Comparison of ENCODE assay signal across 23 cellular contexts in the genomic region with DNA sequence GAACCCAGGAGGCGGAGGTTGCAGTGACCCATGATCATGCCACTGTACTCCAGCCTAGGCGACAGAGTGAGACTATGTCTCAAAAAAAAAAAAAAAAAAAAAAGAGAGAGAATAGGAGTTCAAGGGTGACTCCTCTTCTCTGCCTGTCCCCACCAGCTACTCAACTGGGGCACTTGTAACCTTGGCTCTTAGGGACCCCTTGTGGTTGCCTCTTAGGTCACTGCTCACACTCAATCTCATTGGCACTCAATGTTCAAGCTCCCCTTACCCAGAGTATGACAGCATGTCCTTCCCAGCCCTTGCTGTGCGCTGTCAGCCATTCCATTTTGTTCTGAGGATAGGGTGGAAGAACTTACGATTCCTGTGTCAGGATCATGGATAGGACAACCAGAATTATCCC.
DNase-seq lines count a peak whose midpoint lies in the region; FAIRE-seq and TF ChIP-seq lines count a peak whose summit lies in the region.
"Had no signal": no experiment of that assay in that cellular context is flagged by ENCODE, and none has a peak within 500 bp of the region (broad histone marks: within the 10 kb centered on the region; RNA-seq: fewer than 3 reads in every experiment).

No MANE protein-coding gene starts in this region.

- H3K56ac ChIP-seq in H1 (replicated peaks; ENCODE audit: insufficient read length, low read depth, low read length) = no peak overlapping the region

- TF ChIP-seq CTCF in GM12875 (IDR thresholded peaks at IDR 0.05; ENCODE audit: borderline replicate concordance, insufficient read depth, low read depth, low read length) (0 out of 2 replicates have a peak, but pooled peaks have one; percentile 8), H1 (IDR thresholded peaks at IDR 0.05; ENCODE audit: control extremely low read depth in 1 of 3, insufficient read depth in 1 of 3, low read depth in 1 of 3, low read length in 3 of 3) (peak in 2 of 3 experiments; percentile 23 to 41; a peak in 2 of 4 replicates)

- no peak overlapping the region for H2BK12ac ChIP-seq in H1 (ENCODE audit: low read depth, low read length)

- H3K4me1 ChIP-seq in Karpas-422 (ENCODE audit: low read length) (no peaks in the 10 kb centered on the region), H1 (replicated peaks in 1 of 4; ENCODE audit: control insufficient read depth in 3 of 4, insufficient read depth in 4 of 4, low read length in 3 of 4) (no peaks in the 10 kb centered on the region)
- H3K4me1 ChIP-seq: Peyer's patch had no signal

- no peak overlapping the region for H4K91ac ChIP-seq in H1 (replicated peaks; ENCODE audit: insufficient read length, low read length)

- H3K79me1 ChIP-seq in H1 (ENCODE audit: low read depth, low read length) = no peaks in the 10 kb centered on the region

- no peak overlapping the region for H2AK5ac ChIP-seq in H1 (ENCODE audit: low read depth, low read length)

- H2BK15ac ChIP-seq in H1 (ENCODE audit: low read length) = no peak overlapping the region

- no peaks in the 10 kb centered on the region for H3K9me2 ChIP-seq in Karpas-422 (replicated peaks; ENCODE audit: insufficient read depth, low read length)

- H2BK20ac ChIP-seq in H1 (ENCODE audit: low read length) = no peak overlapping the region

- no peak for TF ChIP-seq EP300 in H1 (IDR thresholded peaks at IDR 0.05; ENCODE audit: borderline replicate concordance in 1 of 2, low read depth in 2 of 2, low read length in 2 of 2)

- H3K4me3 ChIP-seq in GM12875 (ENCODE audit: low read depth, low read length) = no peak overlapping the region
- H3K4me3 ChIP-seq in Karpas-422 (ENCODE audit: low read length) = no peak overlapping the region
- no peak overlapping the region for H3K4me3 ChIP-seq in H1 (ENCODE audit: extremely low read depth in 1 of 4, insufficient read depth in 2 of 4, low read depth in 3 of 4, low read length in 4 of 4)
- H3K4me3 ChIP-seq: GM12878, K562, Peyer's patch, SK-N-MC had no signal

- H3K9me3 ChIP-seq in Karpas-422 (ENCODE audit: low read length) (no peaks in the 10 kb centered on the region), H1 (ENCODE audit: insufficient read depth in 2 of 2, low read depth in 1 of 2, low read length in 1 of 2) (no peaks in the 10 kb centered on the region)
- H3K9me3 ChIP-seq: Peyer's patch had no signal

- H4K5ac ChIP-seq in H1 (ENCODE audit: insufficient read length, low read depth, low read length) = no peak overlapping the region

- TF ChIP-seq RAD21 in H1 (IDR thresholded peaks at IDR 0.05 in 1 of 2, conservative IDR thresholded peaks at IDR 0.05 in 1 of 2; ENCODE audit: low read depth in 2 of 2, low read length in 2 of 2) = peak; percentile 37 to 66; a peak in 3 of 4 replicates

- H3K23me2 ChIP-seq in H1 (ENCODE audit: low read depth, low read length) = no peaks in the 10 kb centered on the region

- H3K27me3 ChIP-seq in Karpas-422 (ENCODE audit: low read length) (no peaks in the 10 kb centered on the region), H1 (replicated peaks in 1 of 4; ENCODE audit: control insufficient read depth in 3 of 4, extremely low read depth in 1 of 4, insufficient read depth in 3 of 4, low read length in 3 of 4) (no peaks in the 10 kb centered on the region)
- H3K27me3 ChIP-seq: Peyer's patch had no signal

- H3K27ac ChIP-seq in Karpas-422 (ENCODE audit: low read length) (no peak overlapping the region), H1 (ENCODE audit: low read depth, low read length) (no peak overlapping the region)
- H3K27ac ChIP-seq: Peyer's patch, SK-N-MC had no signal

- H3K4ac ChIP-seq in H1 (replicated peaks; ENCODE audit: insufficient read length, low read depth, low read length) = no peak overlapping the region

- no peaks in the 10 kb centered on the region for H3K36me3 ChIP-seq in Karpas-422 (ENCODE audit: insufficient read depth, low read length)
- no peaks in the 10 kb centered on the region; a peak in 1 of 8 replicates for H3K36me3 ChIP-seq in H1 (ENCODE audit: control insufficient read depth in 2 of 4, insufficient read depth in 4 of 4, low read length in 3 of 4)
- H3K36me3 ChIP-seq: Peyer's patch had no signal

- no peak overlapping the region for H2AFZ ChIP-seq in Karpas-422 (ENCODE audit: low read length)
- no peak overlapping the region for H2AFZ ChIP-seq in H1 (ENCODE audit: low read length)

- CTCF ChIA-PET in H1 (lab: Charles Lee; ENCODE audit: partially characterized antibody) = interaction anchor here (0.7 to 2.3 kb wide), 8 partner anchors 8 to 121 kb away, joined by 3 to 6 read pairs (median 4); no protein-coding TSS in a partner anchor

- H3K4me2 ChIP-seq in Karpas-422 (ENCODE audit: low read depth, low read length, poor library complexity, severe bottlenecking) (no peak overlapping the region), H1 (ENCODE audit: insufficient read depth in 1 of 2, low read depth in 2 of 2, low read length in 2 of 2) (no peak overlapping the region)

- DNase-seq in Karpas-422 (peak; percentile 44), H1 (ENCODE audit: low read depth in 1 of 2, low spot score in 2 of 2) (no peak), C1 segment of cervical spinal cord (lab: John Stamatoyannopoulos, UW) (no peak), NCI-H446 treated with DMSO at 0.1 percent for 48 hours (lab: John Stamatoyannopoulos, UW) (no peak), GM19238 (ENCODE audit: insufficient read length, low spot score) (no peak)
- DNase-seq in stimulated activated naive CD4-positive, alpha-beta T cell treated with Interleukin-2 at 50 U/mL for 16 hours (lab: John Stamatoyannopoulos, UW) = no peak
- DNase-seq: DMS153, DND-41, H7, NCI-H1105, NCI-H1436 treated with DMSO at 0.1 percent for 48 hours, NCI-H1930, NCI-H226, NCI-H510A treated with DMSO at 0.1 percent for 48 hours, OCI-M1, Peyer's patch, SIG-M5 had no signal

- POLR2A ChIA-PET in H1 (lab: Charles Lee; ENCODE audit: partially characterized antibody) = no interaction called here

- H4K20me1 ChIP-seq in Karpas-422 (ENCODE audit: insufficient read depth, low read depth, low read length) (no peaks in the 10 kb centered on the region), H1 (replicated peaks in 1 of 2; ENCODE audit: control insufficient read depth in 1 of 2, insufficient read depth in 2 of 2, low read length in 2 of 2) (no peaks in the 10 kb centered on the region)

- no peak overlapping the region for H3K23ac ChIP-seq in H1 (ENCODE audit: insufficient read length)

- no peak for TF ChIP-seq POLR2A in H1 (IDR thresholded peaks at IDR 0.05; ENCODE audit: control extremely low read depth in 1 of 2, low read depth in 2 of 2, low read length in 2 of 2)

- H3K9ac ChIP-seq in Karpas-422 (ENCODE audit: low read length) (no peak overlapping the region), H1 (replicated peaks in 1 of 4; ENCODE audit: extremely low read depth in 1 of 4, low read depth in 3 of 4, low read length in 3 of 4) (no peak overlapping the region)

- no peak overlapping the region for H2BK5ac ChIP-seq in H1 (ENCODE audit: low read depth, low read length)

- no peak overlapping the region for H4K8ac ChIP-seq in H1 (ENCODE audit: extremely low read depth, insufficient read depth, low read length)

- 90% methylated on average over 3 of the region's 4 CpGs; no CpG with 5 or more reads in 1 of the 2 experiments for WGBS in H1 (ENCODE audit: extremely low coverage in 1 of 2, insufficient coverage in 1 of 2, insufficient read length in 1 of 2, insufficient replicate concordance in 2 of 2, low coverage in 1 of 2, low lambda C conversion rate in 2 of 2, missing lambda C conversion rate in 1 of 2), 2 experiments

- H3K18ac ChIP-seq in H1 (ENCODE audit: extremely low read depth, low read length) = no peak overlapping the region

- H2BK120ac ChIP-seq in H1 (replicated peaks; ENCODE audit: low read depth, low read length) = no peak overlapping the region

- no peaks in the 10 kb centered on the region for H3K79me2 ChIP-seq in Karpas-422 (ENCODE audit: low read length)
- no peaks in the 10 kb centered on the region for H3K79me2 ChIP-seq in H1 (ENCODE audit: control insufficient read depth in 1 of 2, insufficient read depth in 2 of 2, low read length in 2 of 2)

- FAIRE-seq in H1 (lab: Jason Lieb, UNC) = no peak
- FAIRE-seq: GM12878, GM19239, HTR-8/SVneo, K562 had no signal

- H3K14ac ChIP-seq in H1 (ENCODE audit: insufficient read length) = no peak overlapping the region

TF ChIP-seq in H1, 55 proteins besides CTCF, POLR2A, EP300 and RAD21 (continues in another document):
- TF ChIP-seq, protein P1, sequence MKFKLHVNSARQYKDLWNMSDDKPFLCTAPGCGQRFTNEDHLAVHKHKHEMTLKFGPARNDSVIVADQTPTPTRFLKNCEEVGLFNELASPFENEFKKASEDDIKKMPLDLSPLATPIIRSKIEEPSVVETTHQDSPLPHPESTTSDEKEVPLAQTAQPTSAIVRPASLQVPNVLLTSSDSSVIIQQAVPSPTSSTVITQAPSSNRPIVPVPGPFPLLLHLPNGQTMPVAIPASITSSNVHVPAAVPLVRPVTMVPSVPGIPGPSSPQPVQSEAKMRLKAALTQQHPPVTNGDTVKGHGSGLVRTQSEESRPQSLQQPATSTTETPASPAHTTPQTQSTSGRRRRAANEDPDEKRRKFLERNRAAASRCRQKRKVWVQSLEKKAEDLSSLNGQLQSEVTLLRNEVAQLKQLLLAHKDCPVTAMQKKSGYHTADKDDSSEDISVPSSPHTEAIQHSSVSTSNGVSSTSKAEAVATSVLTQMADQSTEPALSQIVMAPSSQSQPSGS (IDR thresholded peaks at IDR 0.05; ENCODE audit: low read length) = no peak
- no peak for TF ChIP-seq RNF2 (IDR thresholded peaks at IDR 0.05; ENCODE audit: borderline replicate concordance, low read depth, low read length, missing control alignments, poor library complexity, severe bottlenecking)
- no peak for TF ChIP-seq CTBP2 (IDR thresholded peaks at IDR 0.05; ENCODE audit: borderline replicate concordance, insufficient read depth, insufficient read length, low read length)
- TF ChIP-seq KDM5A (IDR thresholded peaks at IDR 0.05; ENCODE audit: low read length) = no peak
- TF ChIP-seq EGR1 (IDR thresholded peaks at IDR 0.05; ENCODE audit: borderline replicate concordance, low read depth, low read length) = no peak
- no peak for TF ChIP-seq SP1 (IDR thresholded peaks at IDR 0.05; ENCODE audit: low read depth, low read length)
- TF ChIP-seq MAFK (IDR thresholded peaks at IDR 0.05; ENCODE audit: low read depth, low read length) = no peak
- TF ChIP-seq GTF2F1 (IDR thresholded peaks at IDR 0.05; ENCODE audit: borderline replicate concordance, low read depth, low read length) = no peak
- no peak for TF ChIP-seq SIX5 (IDR thresholded peaks at IDR 0.05; ENCODE audit: low read depth, low read length)
- TF ChIP-seq RXRA (IDR thresholded peaks at IDR 0.05; ENCODE audit: insufficient read depth, low read depth, low read length) = no peak
- no peak for TF ChIP-seq CHD1 (IDR thresholded peaks at IDR 0.05; ENCODE audit: low read depth, low read length)
- no peak for TF ChIP-seq NANOG (IDR thresholded peaks at IDR 0.05; ENCODE audit: insufficient read depth, low read depth, low read length, poor library complexity, severe bottlenecking)
- no peak for TF ChIP-seq ZNF274 (IDR thresholded peaks at IDR 0.05; ENCODE audit: borderline replicate concordance, extremely low read depth, low read length)
